ENCODE assay signal across 18 cellular contexts in genomic region chr13:110885966-110886365, GRCh38. TPM values are rescaled to one million over a fixed set of nuclear protein-coding genes. Genes with fewer than 3 reads are reported as not detected.
DNase-seq lines count a peak whose midpoint lies in the region; ATAC-seq and TF ChIP-seq lines count a peak whose summit lies in the region.
"Had no signal": no experiment of that assay in that cellular context is flagged by ENCODE, and none has a peak within 500 bp of the region (broad histone marks: within the 10 kb centered on the region; RNA-seq: fewer than 3 reads in every experiment).

No MANE protein-coding gene starts in this region.

- no peak overlapping the region for H3K27ac ChIP-seq in Panc1 (ENCODE audit: low read length)
- no peak overlapping the region for H3K27ac ChIP-seq in foreskin keratinocyte
- no peak overlapping the region for H3K27ac ChIP-seq in dorsolateral prefrontal cortex
- H3K27ac ChIP-seq: colonic mucosa, epithelial cell of prostate, SK-N-MC had no signal

- DNase-seq in NCI-H526 (lab: John Stamatoyannopoulos, UW) (peak; percentile 10 to 24), NCI-H526 treated with DMSO at 0.1 percent for 48 hours (lab: John Stamatoyannopoulos, UW) (no peak), Panc1 (ENCODE audit: low read depth, low spot score) (no peak), foreskin keratinocyte (no peak), retina (peak; percentile 27), dorsolateral prefrontal cortex (no peak), NCI-H2227 treated with DMSO at 0.1 percent for 48 hours (lab: John Stamatoyannopoulos, UW) (no peak)
- no peak for DNase-seq in stimulated activated CD4-positive, alpha-beta T cell treated with anti-CD3 and anti-CD28 coated beads, Interleukin-1b, Interleukin-23, amount 100 ng/mL, for 48 hours
- DNase-seq: activated CD4-positive, alpha-beta T cell treated with anti-CD3 and anti-CD28 coated beads, Interleukin-2, amount 50 U/mL, for 48 hours; CD4-positive, alpha-beta T cell; colonic mucosa; GOT3; NCI-H1048; OCI-M1; trophoblast cell had no signal

- in situ Hi-C loops in Panc1 (cut with HindIII; ENCODE audit: low pct_unique_long_range_greater_than_20kb, low sequenced_read_pairs) = no loop called here

- TF ChIP-seq CTCF in Panc1 (IDR thresholded peaks at IDR 0.05) = no peak
- peak; percentile 34 for TF ChIP-seq CTCF in foreskin keratinocyte (conservative IDR thresholded peaks at IDR 0.05)
- TF ChIP-seq CTCF in dorsolateral prefrontal cortex (IDR thresholded peaks at IDR 0.05 in 54 of 56, conservative IDR thresholded peaks at IDR 0.05 in 2 of 56; ENCODE audit: low read depth in 1 of 56, partially characterized antibody in 56 of 56) = no peak

- intact Hi-C loops in Panc1 (cut with micrococcal nuclease; ENCODE audit: unreplicated experiment) = no loop called here
- intact Hi-C loops in dorsolateral prefrontal cortex (cut with DNase I) = no loop called here

- no TSS peak for BruUV-seq in Panc1 (replicated peaks; lab: Mats Ljungman, UMichigan)

- no peaks in the 10 kb centered on the region for H3K9me3 ChIP-seq in Panc1 (ENCODE audit: control insufficient read depth, insufficient read depth, low read depth, low read length)
- H3K9me3 ChIP-seq: colonic mucosa had no signal

- POLR2A ChIA-PET in Panc1 (lab: Charles Lee) = no interaction called here

- CTCF ChIA-PET in Panc1 (lab: Charles Lee) = no interaction called here

- no peaks in the 10 kb centered on the region; the same call in 1 of the 2 replicates for H3K36me3 ChIP-seq in Panc1 (ENCODE audit: control insufficient read depth, insufficient read depth, low read length)
- H3K36me3 ChIP-seq: colonic mucosa had no signal

- ATAC-seq in Panc1 (peak; percentile 82), foreskin keratinocyte (peak; percentile 60)

- H3K4me3 ChIP-seq in Panc1 (ENCODE audit: low read depth in 2 of 2, low read length in 2 of 2) = no peak overlapping the region
- H3K4me3 ChIP-seq in dorsolateral prefrontal cortex = no peak overlapping the region
- H3K4me3 ChIP-seq: colonic mucosa, lung, SK-N-MC had no signal

- H3K4me1 ChIP-seq in Panc1 (ENCODE audit: control insufficient read depth, insufficient read depth, low read length) (no peaks in the 10 kb centered on the region), foreskin keratinocyte (no peaks in the 10 kb centered on the region)
- H3K4me1 ChIP-seq: colonic mucosa had no signal

- H3K27me3 ChIP-seq in Panc1 (ENCODE audit: control insufficient read depth, insufficient read depth, low read length) (no peaks in the 10 kb centered on the region), foreskin keratinocyte (no peaks in the 10 kb centered on the region), dorsolateral prefrontal cortex (no peaks in the 10 kb centered on the region)
- H3K27me3 ChIP-seq: colonic mucosa had no signal

RNA-seq across cellular contexts. Expression of gene ANKRD10, which starts 28.9 kb away (rescaled TPM):
- total RNA-seq in Panc1 (2021; ENCODE audit: unreplicated experiment) (76.8 TPM), foreskin keratinocyte (29.5 and 32.9 TPM in 2 replicates), dorsolateral prefrontal cortex (100 to 1,000 TPM; 107 to 197 (median 145) TPM)
- polyA plus RNA-seq in Panc1 (2012; ENCODE audit: insufficient read length) = 40.9 TPM
- polyA plus RNA-seq in foreskin keratinocyte = 11.0 and 13.3 TPM in 2 replicates

Comparison
In these comparisons a context has a peak if more than half of its experiments do, and no peak if none do; other contexts are left out.
1. DNase-seq: peak in NCI-H526 (2 of 2) and retina (single experiment); none in NCI-H526 treated with DMSO at 0.1 percent for 48 hours (single experiment), Panc1 (single experiment), foreskin keratinocyte (0 of 2), stimulated activated CD4-positive, alpha-beta T cell treated with anti-CD3 and anti-CD28 coated beads, Interleukin-1b, Interleukin-23, amount 100 ng/mL, for 48 hours (single experiment), dorsolateral prefrontal cortex (0 of 10) and NCI-H2227 treated with DMSO at 0.1 percent for 48 hours (single experiment).